25 cellular contexts compared by ENCODE assay signal in the genomic region with DNA sequence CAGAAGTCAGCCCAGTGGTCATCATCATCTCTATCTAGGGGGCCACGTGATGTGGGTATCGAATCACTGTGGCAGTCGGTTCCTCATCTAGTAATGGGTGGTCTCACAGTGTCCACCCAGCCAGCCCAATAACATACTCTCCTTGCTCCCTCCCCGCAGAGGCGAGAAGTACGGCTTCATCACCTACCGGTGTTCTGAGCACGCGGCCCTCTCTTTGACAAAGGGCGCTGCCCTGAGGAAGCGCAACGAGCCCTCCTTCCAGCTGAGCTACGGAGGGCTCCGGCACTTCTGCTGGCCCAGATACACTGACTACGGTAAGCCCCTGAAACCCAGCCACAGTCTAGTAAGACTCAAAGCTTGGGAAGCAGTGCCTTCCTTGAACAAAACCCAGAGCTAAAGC.
"Had no signal": no experiment of that assay in that cellular context is flagged by ENCODE, and none has a peak within 500 bp of the region (broad histone marks: within the 10 kb centered on the region; RNA-seq: fewer than 3 reads in every experiment).

No MANE protein-coding gene starts in this region.

- H3K9me3 Mint-ChIP-seq: dendritic cell treated with granulocyte-macrophage colony-stimulating factor and Interleukin-4, amounts not matched to agents 40 ng/mL and 50 ng/mL, for 4 days; effector memory CD8-positive, alpha-beta T cell; endodermal cell had no signal

- H3K27me3 Mint-ChIP-seq: dendritic cell treated with granulocyte-macrophage colony-stimulating factor and Interleukin-4, amounts not matched to agents 40 ng/mL and 50 ng/mL, for 4 days; effector memory CD8-positive, alpha-beta T cell had no signal

- H3K4me3 Mint-ChIP-seq: dendritic cell treated with granulocyte-macrophage colony-stimulating factor and Interleukin-4, amounts not matched to agents 40 ng/mL and 50 ng/mL, for 4 days; effector memory CD8-positive, alpha-beta T cell; endodermal cell had no signal

- H3K4me3 ChIP-seq: colonic mucosa, coronary artery, dorsolateral prefrontal cortex, esophagus muscularis mucosa, esophagus squamous epithelium, gastrocnemius medialis, gastroesophageal sphincter, heart left ventricle, heart right ventricle had no signal

- H3K27ac Mint-ChIP-seq: dendritic cell treated with granulocyte-macrophage colony-stimulating factor and Interleukin-4, amounts not matched to agents 40 ng/mL and 50 ng/mL, for 4 days; effector memory CD8-positive, alpha-beta T cell; endodermal cell had no signal

- H3K9me3 ChIP-seq: colonic mucosa, esophagus muscularis mucosa, esophagus squamous epithelium, gastrocnemius medialis, gastroesophageal sphincter, heart left ventricle, heart right ventricle had no signal

- H3K27me3 ChIP-seq: colonic mucosa, dorsolateral prefrontal cortex, esophagus muscularis mucosa, esophagus squamous epithelium, foreskin keratinocyte, gastrocnemius medialis, gastroesophageal sphincter, heart left ventricle, heart right ventricle had no signal

- DNase-seq: colonic mucosa; cortex of kidney; dermis blood vessel endothelial cell; effector CD4-positive, alpha-beta T cell; effector CD8-positive, alpha-beta T cell; effector memory CD4-positive, alpha-beta T cell; effector memory CD8-positive, alpha-beta T cell; endodermal cell; erythroblast; esophagus squamous epithelium; foreskin fibroblast; foreskin keratinocyte; foreskin melanocyte; gastrocnemius medialis; glutamatergic neuron; head of caudate nucleus; heart left ventricle; heart right ventricle had no signal

- H3K27ac ChIP-seq: colonic mucosa, coronary artery, dorsolateral prefrontal cortex, epithelial cell of prostate, esophagus muscularis mucosa, esophagus squamous epithelium, foreskin keratinocyte, gastrocnemius medialis, gastroesophageal sphincter, heart left ventricle, heart right ventricle had no signal

- H3K4me1 ChIP-seq: esophagus muscularis mucosa, esophagus squamous epithelium, foreskin keratinocyte, gastrocnemius medialis, gastroesophageal sphincter had no signal

- ATAC-seq: effector memory CD8-positive, alpha-beta T cell; esophagus mucosa; foreskin keratinocyte; gastrocnemius medialis; gastroesophageal sphincter; heart left ventricle; heart right ventricle had no signal
